8 cellular contexts compared by ENCODE assay signal in genomic region chr10:17673517-17674051, GRCh38. TPM values are rescaled to one million over a fixed set of nuclear protein-coding genes. Genes with fewer than 3 reads are reported as not detected.
DNase-seq lines count a peak whose midpoint lies in the region; ATAC-seq and TF ChIP-seq lines count a peak whose summit lies in the region.

No MANE protein-coding gene starts in this region.

- no peaks in the 10 kb centered on the region for H3K27me3 ChIP-seq in dorsolateral prefrontal cortex

- H3K27ac ChIP-seq in dorsolateral prefrontal cortex, result peak overlapping the region in 6 of 59 donors; percentile 4 to 45 (median 12)

- no peak for TF ChIP-seq CTCF in dorsolateral prefrontal cortex (IDR thresholded peaks at IDR 0.05 in 54 of 56, conservative IDR thresholded peaks at IDR 0.05 in 2 of 56; ENCODE audit: low read depth in 1 of 56, partially characterized antibody in 56 of 56)

- intact Hi-C loops in sciatic nerve (cut with DNase I) (no loop called here), dorsolateral prefrontal cortex (cut with DNase I) (no loop called here)

- DNase-seq in H4 (ENCODE audit: low spot score) (peak; percentile 21), RKO (ENCODE audit: low spot score) (peak; percentile 94), fibroblast of gingiva (ENCODE audit: low read depth) (peak; percentile 76), sciatic nerve (ENCODE audit: low spot score) (no peak), activated gamma-delta T cell treated with Interleukin-2 at 50 U/mL for 16 hours (no peak), dorsolateral prefrontal cortex (no peak), dermis blood vessel endothelial cell (no peak)

- ATAC-seq in sciatic nerve (peak; percentile 38), HG02588 (IDR thresholded peaks at IDR 0.05; ENCODE audit: unreplicated experiment) (no peak)

- no peak overlapping the region for H3K4me3 ChIP-seq in dorsolateral prefrontal cortex

RNA-seq across cellular contexts. Expression of gene STAM, which starts 29.6 kb away (rescaled TPM):
- total RNA-seq in H4 (2014; rRNA removed; shearing (Covaris generic)), result 9.3 and 15.3 TPM in 2 replicates
- 25.1 TPM for total RNA-seq in sciatic nerve
- total RNA-seq in dorsolateral prefrontal cortex, result 10 to 100 TPM; 23.2 to 54.6 (median 40.5) TPM
- 12.9 and 22.4 TPM in 2 replicates for total RNA-seq in dermis blood vessel endothelial cell

RNA-seq across cellular contexts. Expression of gene HACD1, which starts 56.4 kb away (rescaled TPM):
- total RNA-seq in H4 (2014; rRNA removed; shearing (Covaris generic)), result 21.7 and 35.5 TPM in 2 replicates
- total RNA-seq in sciatic nerve (3.0 TPM), dorsolateral prefrontal cortex (10 to 100 TPM in 29 of 120 experiments, 1 to 10 TPM in 91; 3.5 to 13.4 (median 8.0) TPM), dermis blood vessel endothelial cell (15.5 and 27.9 TPM in 2 replicates)

Comparison
In these comparisons a context has a peak if more than half of its experiments do, and no peak if none do; other contexts are left out.
1. DNase-seq: peak in H4 (single experiment), RKO (single experiment) and fibroblast of gingiva (single experiment); none in sciatic nerve (single experiment), activated gamma-delta T cell treated with Interleukin-2 at 50 U/mL for 16 hours (single experiment), dorsolateral prefrontal cortex (0 of 10) and dermis blood vessel endothelial cell (single experiment).